ENCODE assay signal across 15 cellular contexts in the genomic region with DNA sequence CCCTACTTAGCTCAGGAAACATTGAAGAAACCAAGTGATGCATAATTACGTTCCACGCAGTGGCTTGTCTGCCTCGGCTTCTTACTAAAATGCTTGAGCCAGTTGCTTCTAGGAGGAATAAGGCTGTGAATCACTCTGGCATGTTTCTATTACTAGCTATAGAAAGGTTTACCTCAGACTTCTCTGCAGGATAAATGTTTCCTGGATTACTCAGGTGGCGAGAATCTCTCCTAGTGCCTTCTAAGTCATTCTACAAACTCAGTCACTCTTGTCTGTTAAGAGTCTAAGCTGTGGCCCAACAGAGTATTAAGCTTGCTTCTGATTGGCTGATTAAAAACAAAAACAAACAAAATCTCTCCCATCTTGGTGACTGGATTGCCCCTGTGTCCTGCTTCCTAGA.
DNase-seq lines count a peak whose midpoint lies in the region; ATAC-seq and TF ChIP-seq lines count a peak whose summit lies in the region.
"Had no signal": no experiment of that assay in that cellular context is flagged by ENCODE, and none has a peak within 500 bp of the region (broad histone marks: within the 10 kb centered on the region; RNA-seq: fewer than 3 reads in every experiment).

No MANE protein-coding gene starts in this region.

- H3F3A ChIP-seq in SK-N-SH (replicated peaks; ENCODE audit: insufficient read depth) = peaks cover 25% of the 10 kb centered on the region

- peaks cover 0 to 15% of the 10 kb centered on the region in 2 experiments; a peak in 2 of 4 replicates for H3K4me1 ChIP-seq in SK-N-SH (ENCODE audit: control insufficient read depth in 1 of 2, insufficient read depth in 2 of 2, low read depth in 1 of 2, low read length in 1 of 2)
- peaks cover 22% of the 10 kb centered on the region for H3K4me1 ChIP-seq in SJCRH30

- H2AFZ ChIP-seq in SK-N-SH (ENCODE audit: low read depth) = peak overlapping the region; percentile 47

- no peaks in the 10 kb centered on the region for H3K9me2 ChIP-seq in SK-N-SH

- POLR2A ChIA-PET in SK-N-SH (lab: Yijun Ruan, JAX) = no interaction called here

- CTCF ChIA-PET in SK-N-SH (lab: Yijun Ruan, JAX) = no interaction called here

- no peak overlapping the region for H3K4me3 ChIP-seq in SK-N-SH (ENCODE audit: low read depth in 2 of 2, low read length in 1 of 2)
- H3K4me3 ChIP-seq in fibroblast of mammary gland (ENCODE audit: control insufficient read depth, low read depth, low read length) = no peak overlapping the region
- no peak overlapping the region for H3K4me3 ChIP-seq in skeletal muscle cell (ENCODE audit: low read depth, low read length)
- H3K4me3 ChIP-seq in SJCRH30 = no peak overlapping the region
- H3K4me3 ChIP-seq: HAP-1 had no signal

- no peak; a peak in 1 of 4 replicates for TF ChIP-seq EP300 in SK-N-SH (IDR thresholded peaks at IDR 0.05; ENCODE audit: borderline replicate concordance in 1 of 2, low read depth in 1 of 2, low read length in 1 of 2)

- TF ChIP-seq RAD21 in SK-N-SH (IDR thresholded peaks at IDR 0.05; ENCODE audit: low read length) = no peak

- H3K9ac ChIP-seq in SK-N-SH = peak overlapping the region; percentile 30; the same call in 1 of the 2 replicates

- ATAC-seq in HG02763 (IDR thresholded peaks at IDR 0.05; ENCODE audit: unreplicated experiment) = no peak
- ATAC-seq: natural killer cell had no signal

- H3K9me3 ChIP-seq in SK-N-SH = no peaks in the 10 kb centered on the region
- H3K9me3 ChIP-seq in SJCRH30 (replicated peaks) = no peaks in the 10 kb centered on the region
- H3K9me3 ChIP-seq: HAP-1 had no signal

- H4K20me1 ChIP-seq in SK-N-SH (ENCODE audit: insufficient read depth) = no peaks in the 10 kb centered on the region

- peak overlapping the region in 1 of 2 experiments; percentile 61; a peak in 2 of 4 replicates for H3K27ac ChIP-seq in SK-N-SH (ENCODE audit: low read depth in 2 of 2, low read length in 1 of 2)
- H3K27ac ChIP-seq in SJCRH30 = no peak overlapping the region

- H3K4me2 ChIP-seq in SK-N-SH = peak overlapping the region; percentile 5; the same call in 1 of the 2 replicates

- H3K36me3 ChIP-seq in SK-N-SH (replicated peaks in 1 of 2; ENCODE audit: control insufficient read depth in 1 of 2, insufficient read depth in 2 of 2, low read length in 1 of 2) (no peaks in the 10 kb centered on the region), SJCRH30 (no peaks in the 10 kb centered on the region)
- H3K36me3 ChIP-seq: HAP-1 had no signal

- 57% methylated on average over 4 of the region's 4 CpGs for WGBS in SK-N-SH (ENCODE audit: low lambda C conversion rate)

- TF ChIP-seq CTCF in SK-N-SH (IDR thresholded peaks at IDR 0.05) (no peak), fibroblast of mammary gland (conservative IDR thresholded peaks at IDR 0.05; ENCODE audit: control insufficient read depth, insufficient read depth, low read depth, low read length) (no peak)

- H3K27me3 ChIP-seq in SK-N-SH (ENCODE audit: insufficient read depth) = no peaks in the 10 kb centered on the region
- no peaks in the 10 kb centered on the region for H3K27me3 ChIP-seq in SJCRH30

- DNase-seq in GM04503 (ENCODE audit: low read depth) (peak; percentile 55), SK-N-SH (no peak), fibroblast of mammary gland (ENCODE audit: low read depth) (peak; percentile 85), skeletal muscle cell (ENCODE audit: low read depth) (peak; percentile 74), SJCRH30 (no peak), NCI-H1930 (lab: John Stamatoyannopoulos, UW) (no peak), NCI-H2107 (lab: John Stamatoyannopoulos, UW) (no peak)
- DNase-seq: anterior cingulate cortex; effector CD4-positive, alpha-beta T cell; left cardiac atrium; natural killer cell; NCI-H1105 treated with DMSO at 0.1 percent for 48 hours; NCI-H446 had no signal

- no peaks in the 10 kb centered on the region for H3K79me2 ChIP-seq in SK-N-SH (ENCODE audit: insufficient read depth)

TF ChIP-seq in SK-N-SH, 30 proteins besides CTCF, POLR2A, EP300 and RAD21:
- TF ChIP-seq, protein P1, sequence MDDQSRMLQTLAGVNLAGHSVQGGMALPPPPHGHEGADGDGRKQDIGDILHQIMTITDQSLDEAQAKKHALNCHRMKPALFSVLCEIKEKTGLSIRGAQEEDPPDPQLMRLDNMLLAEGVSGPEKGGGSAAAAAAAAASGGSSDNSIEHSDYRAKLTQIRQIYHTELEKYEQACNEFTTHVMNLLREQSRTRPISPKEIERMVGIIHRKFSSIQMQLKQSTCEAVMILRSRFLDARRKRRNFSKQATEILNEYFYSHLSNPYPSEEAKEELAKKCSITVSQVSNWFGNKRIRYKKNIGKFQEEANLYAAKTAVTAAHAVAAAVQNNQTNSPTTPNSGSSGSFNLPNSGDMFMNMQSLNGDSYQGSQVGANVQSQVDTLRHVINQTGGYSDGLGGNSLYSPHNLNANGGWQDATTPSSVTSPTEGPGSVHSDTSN (IDR thresholded peaks at IDR 0.05) = peak; percentile 35
- TF ChIP-seq FOSL2 (IDR thresholded peaks at IDR 0.05; ENCODE audit: borderline replicate concordance, low read depth) = peak; percentile 79
- no peak for TF ChIP-seq TEAD4 (IDR thresholded peaks at IDR 0.05; ENCODE audit: borderline replicate concordance, insufficient read depth)
- TF ChIP-seq JUND (IDR thresholded peaks at IDR 0.05) = peak; percentile 49; the same call in 1 of the 2 replicates
- TF ChIP-seq MXI1 (IDR thresholded peaks at IDR 0.05; ENCODE audit: low read depth, low read length) = no peak
- TF ChIP-seq NFIC (IDR thresholded peaks at IDR 0.05; ENCODE audit: borderline replicate concordance) = 0 out of 2 replicates have a peak, but pooled peaks have one; percentile 6
- TF ChIP-seq TCF12 (IDR thresholded peaks at IDR 0.05) = peak; percentile 26; the same call in 1 of the 2 replicates
- no peak for TF ChIP-seq YY1 (IDR thresholded peaks at IDR 0.05; ENCODE audit: low read depth)
- TF ChIP-seq, protein P2, sequence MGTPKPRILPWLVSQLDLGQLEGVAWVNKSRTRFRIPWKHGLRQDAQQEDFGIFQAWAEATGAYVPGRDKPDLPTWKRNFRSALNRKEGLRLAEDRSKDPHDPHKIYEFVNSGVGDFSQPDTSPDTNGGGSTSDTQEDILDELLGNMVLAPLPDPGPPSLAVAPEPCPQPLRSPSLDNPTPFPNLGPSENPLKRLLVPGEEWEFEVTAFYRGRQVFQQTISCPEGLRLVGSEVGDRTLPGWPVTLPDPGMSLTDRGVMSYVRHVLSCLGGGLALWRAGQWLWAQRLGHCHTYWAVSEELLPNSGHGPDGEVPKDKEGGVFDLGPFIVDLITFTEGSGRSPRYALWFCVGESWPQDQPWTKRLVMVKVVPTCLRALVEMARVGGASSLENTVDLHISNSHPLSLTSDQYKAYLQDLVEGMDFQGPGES (IDR thresholded peaks at IDR 0.05; ENCODE audit: low read depth, low read length) = no peak
- TF ChIP-seq, protein P3, sequence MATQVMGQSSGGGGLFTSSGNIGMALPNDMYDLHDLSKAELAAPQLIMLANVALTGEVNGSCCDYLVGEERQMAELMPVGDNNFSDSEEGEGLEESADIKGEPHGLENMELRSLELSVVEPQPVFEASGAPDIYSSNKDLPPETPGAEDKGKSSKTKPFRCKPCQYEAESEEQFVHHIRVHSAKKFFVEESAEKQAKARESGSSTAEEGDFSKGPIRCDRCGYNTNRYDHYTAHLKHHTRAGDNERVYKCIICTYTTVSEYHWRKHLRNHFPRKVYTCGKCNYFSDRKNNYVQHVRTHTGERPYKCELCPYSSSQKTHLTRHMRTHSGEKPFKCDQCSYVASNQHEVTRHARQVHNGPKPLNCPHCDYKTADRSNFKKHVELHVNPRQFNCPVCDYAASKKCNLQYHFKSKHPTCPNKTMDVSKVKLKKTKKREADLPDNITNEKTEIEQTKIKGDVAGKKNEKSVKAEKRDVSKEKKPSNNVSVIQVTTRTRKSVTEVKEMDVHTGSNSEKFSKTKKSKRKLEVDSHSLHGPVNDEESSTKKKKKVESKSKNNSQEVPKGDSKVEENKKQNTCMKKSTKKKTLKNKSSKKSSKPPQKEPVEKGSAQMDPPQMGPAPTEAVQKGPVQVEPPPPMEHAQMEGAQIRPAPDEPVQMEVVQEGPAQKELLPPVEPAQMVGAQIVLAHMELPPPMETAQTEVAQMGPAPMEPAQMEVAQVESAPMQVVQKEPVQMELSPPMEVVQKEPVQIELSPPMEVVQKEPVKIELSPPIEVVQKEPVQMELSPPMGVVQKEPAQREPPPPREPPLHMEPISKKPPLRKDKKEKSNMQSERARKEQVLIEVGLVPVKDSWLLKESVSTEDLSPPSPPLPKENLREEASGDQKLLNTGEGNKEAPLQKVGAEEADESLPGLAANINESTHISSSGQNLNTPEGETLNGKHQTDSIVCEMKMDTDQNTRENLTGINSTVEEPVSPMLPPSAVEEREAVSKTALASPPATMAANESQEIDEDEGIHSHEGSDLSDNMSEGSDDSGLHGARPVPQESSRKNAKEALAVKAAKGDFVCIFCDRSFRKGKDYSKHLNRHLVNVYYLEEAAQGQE (IDR thresholded peaks at IDR 0.05; ENCODE audit: low read depth, low read length) = no peak
- peak; percentile 47; the same call in 1 of the 2 replicates for TF ChIP-seq FOXM1 (IDR thresholded peaks at IDR 0.05; ENCODE audit: low read depth)
- TF ChIP-seq RCOR1 (IDR thresholded peaks at IDR 0.05; ENCODE audit: low read length) = no peak

Comparison
In these comparisons a context has a peak if more than half of its experiments do, and no peak if none do; other contexts are left out.
1. DNase-seq: peak in GM04503 (single experiment), fibroblast of mammary gland (single experiment) and skeletal muscle cell (single experiment); none in SK-N-SH (single experiment), SJCRH30 (0 of 2), NCI-H1930 (0 of 2) and NCI-H2107 (single experiment).